Comparison of ENCODE assay signal across 7 cellular contexts in the genomic region with DNA sequence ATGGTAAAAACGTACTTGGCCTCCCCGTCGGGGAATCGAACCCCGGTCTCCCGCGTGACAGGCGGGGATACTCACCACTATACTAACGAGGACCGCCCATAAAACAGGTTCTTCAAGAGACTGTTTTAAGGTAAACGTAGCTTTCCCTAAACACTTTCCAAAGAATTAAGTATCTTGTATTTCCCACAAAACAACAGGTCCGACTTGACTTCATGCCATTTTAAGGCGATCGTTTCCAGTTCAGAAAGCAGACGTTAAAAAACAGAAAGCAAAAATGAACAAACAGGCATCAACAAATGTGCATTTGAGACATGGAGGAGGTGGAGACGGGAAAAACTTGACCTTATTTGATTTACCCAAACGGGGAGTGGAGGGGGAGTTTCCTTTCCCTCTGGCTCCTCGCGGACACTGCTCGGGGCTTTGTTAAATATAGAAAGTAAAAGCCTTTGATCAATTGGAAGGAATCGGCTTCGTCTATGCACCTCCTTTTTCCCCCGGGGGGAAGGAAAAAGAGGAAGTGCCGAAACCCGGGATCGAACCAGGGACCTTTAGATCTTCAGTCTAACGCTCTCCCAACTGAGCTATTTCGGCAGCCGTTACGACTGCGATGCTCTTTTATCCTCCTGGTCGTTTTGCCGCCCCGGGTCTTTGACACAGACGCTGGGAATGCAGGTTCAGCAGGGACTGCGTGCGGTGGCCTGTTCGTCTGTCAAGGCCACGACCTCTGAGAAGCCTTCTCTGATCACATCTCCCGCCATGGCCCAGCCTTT. TPM values are rescaled to one million over a fixed set of nuclear protein-coding genes. Genes with fewer than 3 reads are reported as not detected.
DNase-seq lines count a peak whose midpoint lies in the region; ATAC-seq lines count a peak whose summit lies in the region.

No MANE protein-coding gene starts in this region.

- H2AFZ ChIP-seq in mesenchymal stem cell (ENCODE audit: low read depth, low read length), result no peak overlapping the region

- H2BK15ac ChIP-seq in mesenchymal stem cell (ENCODE audit: low read depth, poor library complexity, severe bottlenecking), result no peak overlapping the region

- peak overlapping the region; percentile 70 to 94 for H3K4me3 ChIP-seq in duodenal mucosa (ENCODE audit: low read depth in 1 of 2, low read length in 2 of 2)
- H3K4me3 ChIP-seq in mesenchymal stem cell (ENCODE audit: insufficient read depth in 1 of 2, low read depth in 1 of 2, low read length in 2 of 2), result peak overlapping the region; percentile 48 to 94

- H3K27me3 ChIP-seq in duodenal mucosa (ENCODE audit: control insufficient read depth in 1 of 2, insufficient read depth in 2 of 2, low read length in 2 of 2), result no peaks in the 10 kb centered on the region
- no peaks in the 10 kb centered on the region for H3K27me3 ChIP-seq in mesenchymal stem cell (ENCODE audit: control insufficient read depth in 1 of 2, insufficient read depth in 1 of 2, low read length in 2 of 2)

- intact Hi-C loops in activated CD4-positive, alpha-beta T cell treated with anti-CD3 and anti-CD28 coated beads, Interleukin-2, amount 10 ng/mL, durations not matched to agents 24 days and 14 days (cut with micrococcal nuclease), result loop anchor here (1.0 to 10.0 kb wide), 7 partner anchors 10 to 1490 kb away; a partner anchor contains a TSS

- peak overlapping the region; percentile 90 for H3K27ac ChIP-seq in duodenal mucosa (ENCODE audit: low read depth, low read length)
- H3K27ac ChIP-seq in mesenchymal stem cell (ENCODE audit: low read length, poor library complexity, severe bottlenecking), result peak overlapping the region; percentile 95

- no peak overlapping the region for H4K8ac ChIP-seq in mesenchymal stem cell (ENCODE audit: low read length)

- peak overlapping the region; percentile 97 for H3K27ac Mint-ChIP-seq in activated CD4-positive, alpha-beta T cell treated with anti-CD3 and anti-CD28 coated beads, Interleukin-2, amount 10 ng/mL, durations not matched to agents 24 days and 14 days

- peak overlapping the region in 1 of 2 experiments; percentile 98 for H3K18ac ChIP-seq in mesenchymal stem cell (ENCODE audit: low read depth in 1 of 2, low read length in 2 of 2)

- H4K91ac ChIP-seq in mesenchymal stem cell (ENCODE audit: low read length), result no peak overlapping the region

- H3K4me2 ChIP-seq in mesenchymal stem cell (ENCODE audit: low read length, poor library complexity, severe bottlenecking), result peak overlapping the region; percentile 55

- H3K9ac ChIP-seq in duodenal mucosa (ENCODE audit: low read depth in 1 of 2, low read length in 2 of 2) (peak overlapping the region; percentile 74 to 87), mesenchymal stem cell (ENCODE audit: low read length) (peak overlapping the region; percentile 97)

- H2BK120ac ChIP-seq in mesenchymal stem cell (ENCODE audit: low read depth, low read length), result no peak overlapping the region

- H3K9me3 ChIP-seq in duodenal mucosa (ENCODE audit: control insufficient read depth in 1 of 2, low read length in 2 of 2), result no peaks in the 10 kb centered on the region
- H3K9me3 ChIP-seq in mesenchymal stem cell (ENCODE audit: control insufficient read depth, low read length), result no peaks in the 10 kb centered on the region

- H3K4me3 Mint-ChIP-seq in activated CD4-positive, alpha-beta T cell treated with anti-CD3 and anti-CD28 coated beads, Interleukin-2, amount 10 ng/mL, durations not matched to agents 24 days and 14 days, result peak overlapping the region; percentile 84

- H3K4me1 Mint-ChIP-seq in activated CD4-positive, alpha-beta T cell treated with anti-CD3 and anti-CD28 coated beads, Interleukin-2, amount 10 ng/mL, durations not matched to agents 24 days and 14 days, result peaks cover 29% of the 10 kb centered on the region

- ATAC-seq in GM19324 (IDR thresholded peaks at IDR 0.05; ENCODE audit: low FRiP score, unreplicated experiment) (peak; percentile 85), HG03442 (IDR thresholded peaks at IDR 0.05; ENCODE audit: unreplicated experiment) (peak; percentile 78)

- peaks cover 2% of the 10 kb centered on the region for H3K27me3 Mint-ChIP-seq in activated CD4-positive, alpha-beta T cell treated with anti-CD3 and anti-CD28 coated beads, Interleukin-2, amount 10 ng/mL, durations not matched to agents 24 days and 14 days

- WGBS in mesenchymal stem cell, result under 1% methylated on average over 39 of the region's 40 CpGs

- peak overlapping the region; percentile 67 for H2AK5ac ChIP-seq in mesenchymal stem cell (ENCODE audit: low read length, severe bottlenecking)

- H3K79me1 ChIP-seq in mesenchymal stem cell (replicated peaks; ENCODE audit: low read length, poor library complexity, severe bottlenecking), result no peaks in the 10 kb centered on the region

- H2BK12ac ChIP-seq in mesenchymal stem cell (ENCODE audit: low read length in 2 of 2), result no peak overlapping the region

- H3K23ac ChIP-seq in mesenchymal stem cell (ENCODE audit: low read length in 2 of 2), result no peak overlapping the region

- H3K4me1 ChIP-seq in duodenal mucosa (ENCODE audit: control insufficient read depth in 1 of 2, insufficient read depth in 2 of 2, low read length in 2 of 2), result peaks cover 7 to 13% of the 10 kb centered on the region in 2 donors
- peaks cover 11% of the 10 kb centered on the region for H3K4me1 ChIP-seq in mesenchymal stem cell (ENCODE audit: control insufficient read depth, insufficient read depth, low read depth, low read length)

- H3K4ac ChIP-seq in mesenchymal stem cell (ENCODE audit: low read depth in 1 of 2, low read length in 2 of 2), result no peak overlapping the region

- peaks cover 8% of the 10 kb centered on the region for H3K36me3 Mint-ChIP-seq in activated CD4-positive, alpha-beta T cell treated with anti-CD3 and anti-CD28 coated beads, Interleukin-2, amount 10 ng/mL, durations not matched to agents 24 days and 14 days (ENCODE audit: low read depth)

- H3K14ac ChIP-seq in mesenchymal stem cell (ENCODE audit: low read length in 2 of 2), result no peak overlapping the region

- no peaks in the 10 kb centered on the region for H3K36me3 ChIP-seq in duodenal mucosa (ENCODE audit: control insufficient read depth in 1 of 2, insufficient read depth in 2 of 2, low read length in 2 of 2)
- no peaks in the 10 kb centered on the region for H3K36me3 ChIP-seq in mesenchymal stem cell (ENCODE audit: control insufficient read depth in 1 of 2, insufficient read depth in 2 of 2, low read depth in 1 of 2, low read length in 2 of 2)

- H2BK5ac ChIP-seq in mesenchymal stem cell (ENCODE audit: low read depth, low read length, poor library complexity, severe bottlenecking), result peak overlapping the region; percentile 79

- peak; percentile 98 for DNase-seq in activated CD4-positive, alpha-beta T cell treated with anti-CD3 and anti-CD28 coated beads, Interleukin-2, amount 10 ng/mL, durations not matched to agents 24 days and 14 days
- peak; percentile 92 for DNase-seq in mesenchymal stem cell
- DNase-seq in stimulated activated CD8-positive, alpha-beta memory T cell treated with anti-CD3 and anti-CD28 coated beads, Interleukin-15, amount 100 ng/mL, for 24 hours (ENCODE audit: low read depth), result peak; percentile 97
- DNase-seq in NCI-H2107 treated with DMSO at 0.1 percent for 48 hours (lab: John Stamatoyannopoulos, UW; ENCODE audit: unreplicated experiment), result no peak

- no peaks in the 10 kb centered on the region for H3K9me3 Mint-ChIP-seq in activated CD4-positive, alpha-beta T cell treated with anti-CD3 and anti-CD28 coated beads, Interleukin-2, amount 10 ng/mL, durations not matched to agents 24 days and 14 days

RNA-seq across cellular contexts. Expression of a gene that starts 13.1 kb away (rescaled TPM):
- 778 and 788 TPM in 2 replicates for total RNA-seq in activated CD4-positive, alpha-beta T cell treated with anti-CD3 and anti-CD28 coated beads, Interleukin-2, amount 10 ng/mL, durations not matched to agents 24 days and 14 days
- 1,267 TPM for polyA plus RNA-seq in mesenchymal stem cell (2013, experiment 1 of 2)
- polyA plus RNA-seq in mesenchymal stem cell (2013, experiment 2 of 2), result 1,268 TPM
